22 cellular contexts compared by ENCODE assay signal in the genomic region with DNA sequence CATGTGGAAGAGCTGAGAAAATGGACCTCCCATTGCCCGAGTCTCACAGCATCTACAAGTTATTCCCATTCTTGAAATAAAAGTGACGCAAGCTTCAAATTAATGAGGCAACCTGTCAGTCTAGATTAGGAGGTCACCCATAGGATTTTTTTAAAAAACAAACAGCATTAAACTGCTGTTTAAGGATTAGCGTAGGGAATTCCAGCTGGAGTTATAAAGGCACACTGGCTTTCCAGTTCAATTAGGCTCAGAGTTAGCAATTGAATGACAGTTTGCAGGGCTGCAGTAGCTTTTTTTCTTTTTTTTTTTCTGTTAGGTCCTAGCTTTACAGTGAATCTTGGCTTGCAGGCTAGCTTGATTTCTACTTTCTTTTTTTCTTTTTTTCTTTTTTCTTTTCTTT. TPM values are rescaled to one million over a fixed set of nuclear protein-coding genes. Genes with fewer than 3 reads are reported as not detected.
A peak's percentile ranks its signal among the peaks of the same experiment; 100 is the strongest.
DNase-seq lines count a peak whose midpoint lies in the region; FAIRE-seq and TF ChIP-seq lines count a peak whose summit lies in the region.
"Had no signal": no experiment of that assay in that cellular context is flagged by ENCODE, and none has a peak within 500 bp of the region (broad histone marks: within the 10 kb centered on the region; RNA-seq: fewer than 3 reads in every experiment).

No MANE protein-coding gene starts in this region.

- H3K4me1 ChIP-seq in HUES48 (ENCODE audit: control insufficient read depth, insufficient read depth, low read length) (peaks cover 26% of the 10 kb centered on the region), small intestine (ENCODE audit: control insufficient read depth in 2 of 2, insufficient read depth in 1 of 2, low read depth in 1 of 2, low read length in 1 of 2) (no peaks in the 10 kb centered on the region)

- H3K27ac ChIP-seq in HUES48 (ENCODE audit: low read depth, low read length) = peak overlapping the region; percentile 39
- H3K27ac ChIP-seq in small intestine (ENCODE audit: low read depth in 1 of 2, low read length in 1 of 2) = no peak overlapping the region

- no peaks in the 10 kb centered on the region for H3K9me3 Mint-ChIP-seq in activated T-helper 2 cell treated with anti-CD3 and anti-CD28 coated beads, Interferon-gamma antibody, Interleukin-2, Interleukin-4, amounts not matched to agents 10 μg/mL and 5 μg/mL and 100 μg/mL, durations not matched to agents 14 hours and 24 hours and 36 hours
- H3K9me3 Mint-ChIP-seq in nephron progenitor cell = no peaks in the 10 kb centered on the region
- H3K9me3 Mint-ChIP-seq: CD8-positive, alpha-beta memory T cell had no signal

- H3K27ac Mint-ChIP-seq in activated T-helper 2 cell treated with anti-CD3 and anti-CD28 coated beads, Interferon-gamma antibody, Interleukin-2, Interleukin-4, amounts not matched to agents 10 μg/mL and 5 μg/mL and 100 μg/mL, durations not matched to agents 14 hours and 24 hours and 36 hours = peak overlapping the region; percentile 33
- H3K27ac Mint-ChIP-seq in nephron progenitor cell = no peak overlapping the region

- no peaks in the 10 kb centered on the region for H3K36me3 ChIP-seq in HUES48 (ENCODE audit: control insufficient read depth, insufficient read depth, low read length)
- H3K36me3 ChIP-seq in small intestine (ENCODE audit: control insufficient read depth in 2 of 2, insufficient read depth in 2 of 2, low read length in 2 of 2) = no peaks in the 10 kb centered on the region
- H3K36me3 ChIP-seq: BLaER1 treated with 17β-estradiol and CSF1 and Interleukin-3, amounts not matched to agents 10 nM and 100 nM had no signal

- peaks cover 39% of the 10 kb centered on the region for H3K4me1 Mint-ChIP-seq in activated T-helper 2 cell treated with anti-CD3 and anti-CD28 coated beads, Interferon-gamma antibody, Interleukin-2, Interleukin-4, amounts not matched to agents 10 μg/mL and 5 μg/mL and 100 μg/mL, durations not matched to agents 14 hours and 24 hours and 36 hours (ENCODE audit: low read depth)
- peaks cover 46% of the 10 kb centered on the region for H3K4me1 Mint-ChIP-seq in nephron progenitor cell

- no peaks in the 10 kb centered on the region for H3K27me3 Mint-ChIP-seq in activated T-helper 2 cell treated with anti-CD3 and anti-CD28 coated beads, Interferon-gamma antibody, Interleukin-2, Interleukin-4, amounts not matched to agents 10 μg/mL and 5 μg/mL and 100 μg/mL, durations not matched to agents 14 hours and 24 hours and 36 hours (ENCODE audit: low read depth)
- H3K27me3 Mint-ChIP-seq in nephron progenitor cell (ENCODE audit: low read depth, poor library complexity) = peaks cover 8% of the 10 kb centered on the region

- no peak for FAIRE-seq in small intestine (lab: Jason Lieb, UNC)
- FAIRE-seq: D721Med, GM12892 had no signal

- H3K27me3 ChIP-seq in HUES48 (ENCODE audit: control insufficient read depth, insufficient read depth, low read length) (no peaks in the 10 kb centered on the region), small intestine (ENCODE audit: control insufficient read depth in 2 of 2, insufficient read depth in 2 of 2, low read length in 2 of 2) (no peaks in the 10 kb centered on the region)
- H3K27me3 ChIP-seq: BLaER1 treated with 17β-estradiol and CSF1 and Interleukin-3, amounts not matched to agents 10 nM and 100 nM had no signal

- WGBS in small intestine, 3 donors = 76 to 83% (median 79%) methylated on average over 3 of the region's 3 CpGs

- H3K9me3 ChIP-seq in HUES48 (ENCODE audit: control insufficient read depth, insufficient read depth, low read length) (no peaks in the 10 kb centered on the region), small intestine (ENCODE audit: control insufficient read depth, low read depth) (no peaks in the 10 kb centered on the region)
- H3K9me3 ChIP-seq: BLaER1 treated with 17β-estradiol and CSF1 and Interleukin-3, amounts not matched to agents 10 nM and 100 nM had no signal

- intact Hi-C loops in activated T-helper 2 cell treated with anti-CD3 and anti-CD28 coated beads, Interferon-gamma antibody, Interleukin-2, Interleukin-4, amounts not matched to agents 10 μg/mL and 5 μg/mL and 100 μg/mL, durations not matched to agents 14 hours and 24 hours and 36 hours (cut with micrococcal nuclease) = loop anchor here (2.0 to 5.0 kb wide), 7 partner anchors 29 to 345 kb away; no protein-coding TSS in a partner anchor

- no peak for DNase-seq in activated T-helper 2 cell treated with anti-CD3 and anti-CD28 coated beads, Interferon-gamma antibody, Interleukin-2, Interleukin-4, amounts not matched to agents 10 μg/mL and 5 μg/mL and 100 μg/mL, durations not matched to agents 14 hours and 24 hours and 36 hours (ENCODE audit: low spot score)
- DNase-seq in islet precursor cell (peak; percentile 6), retinal pigment epithelial cell (ENCODE audit: low read depth) (peak; percentile 98), small intestine (no peak), amygdala (lab: John Stamatoyannopoulos, UW) (no peak), nephron progenitor cell (no peak)
- DNase-seq: CD8-positive, alpha-beta memory T cell; DMS79; HCEC 1CT; KG1; NCI-H1105 treated with DMSO at 0.1 percent for 48 hours; NCI-H1694; NCI-H2081 treated with DMSO at 0.1 percent for 48 hours; NCI-H774; PC-3; RPMI8226; SIG-M5 had no signal

- no peak overlapping the region for H3K4me3 ChIP-seq in HUES48 (ENCODE audit: low read depth, low read length)
- peak overlapping the region; percentile 28 for H3K4me3 ChIP-seq in retinal pigment epithelial cell (ENCODE audit: low read length)
- no peak overlapping the region for H3K4me3 ChIP-seq in small intestine (ENCODE audit: low read depth in 1 of 2, low read length in 2 of 2)
- H3K4me3 ChIP-seq: BLaER1 treated with 17β-estradiol and CSF1 and Interleukin-3, amounts not matched to agents 10 nM and 100 nM had no signal

- no peak overlapping the region for H3K4me3 Mint-ChIP-seq in activated T-helper 2 cell treated with anti-CD3 and anti-CD28 coated beads, Interferon-gamma antibody, Interleukin-2, Interleukin-4, amounts not matched to agents 10 μg/mL and 5 μg/mL and 100 μg/mL, durations not matched to agents 14 hours and 24 hours and 36 hours (ENCODE audit: low read depth)
- no peak overlapping the region for H3K4me3 Mint-ChIP-seq in nephron progenitor cell

- peaks cover 53% of the 10 kb centered on the region for H3K36me3 Mint-ChIP-seq in activated T-helper 2 cell treated with anti-CD3 and anti-CD28 coated beads, Interferon-gamma antibody, Interleukin-2, Interleukin-4, amounts not matched to agents 10 μg/mL and 5 μg/mL and 100 μg/mL, durations not matched to agents 14 hours and 24 hours and 36 hours (ENCODE audit: low read depth)
- H3K36me3 Mint-ChIP-seq in nephron progenitor cell (ENCODE audit: low read depth) = peaks cover 3% of the 10 kb centered on the region
- H3K36me3 Mint-ChIP-seq: CD8-positive, alpha-beta memory T cell had no signal

- H3K9ac ChIP-seq in HUES48 (ENCODE audit: low read depth, low read length) = no peak overlapping the region
- H3K9ac ChIP-seq: BLaER1 treated with 17β-estradiol and CSF1 and Interleukin-3, amounts not matched to agents 10 nM and 100 nM had no signal

- no peak for TF ChIP-seq CTCF in retinal pigment epithelial cell (conservative IDR thresholded peaks at IDR 0.05; ENCODE audit: low read depth, low read length)
- no peak for TF ChIP-seq CTCF in nephron progenitor cell (IDR thresholded peaks at IDR 0.05)

RNA-seq across cellular contexts. Expression of gene PRKACG, which starts 16.2 kb away (rescaled TPM):
- total RNA-seq in activated T-helper 2 cell treated with anti-CD3 and anti-CD28 coated beads, Interferon-gamma antibody, Interleukin-2, Interleukin-4, amounts not matched to agents 10 μg/mL and 5 μg/mL and 100 μg/mL, durations not matched to agents 14 hours and 24 hours and 36 hours = not detected in 2 replicates
- not detected for polyA plus RNA-seq in small intestine
- total RNA-seq: CD8-positive, alpha-beta memory T cell; NCI-H460; PC-3 had no signal
- polyA plus RNA-seq: CD8-positive, alpha-beta memory T cell had no signal

RNA-seq across cellular contexts. Expression of gene FXN, which starts 37.9 kb away (rescaled TPM):
- total RNA-seq in activated T-helper 2 cell treated with anti-CD3 and anti-CD28 coated beads, Interferon-gamma antibody, Interleukin-2, Interleukin-4, amounts not matched to agents 10 μg/mL and 5 μg/mL and 100 μg/mL, durations not matched to agents 14 hours and 24 hours and 36 hours = 46.8 and 56.7 TPM in 2 replicates
- polyA plus RNA-seq in small intestine = 10 to 100 TPM in 1 of 3 donors, 1 to 10 TPM in 2; 2.7 to 16.6 (median 5.4) TPM

Comparison
In these comparisons a context has a peak if more than half of its experiments do, and no peak if none do; other contexts are left out.
1. DNase-seq: peak in islet precursor cell (single experiment) and retinal pigment epithelial cell (single experiment); none in activated T-helper 2 cell treated with anti-CD3 and anti-CD28 coated beads, Interferon-gamma antibody, Interleukin-2, Interleukin-4, amounts not matched to agents 10 μg/mL and 5 μg/mL and 100 μg/mL, durations not matched to agents 14 hours and 24 hours and 36 hours (single experiment), small intestine (single experiment), amygdala (0 of 56) and nephron progenitor cell (single experiment).